In the genomic region with DNA sequence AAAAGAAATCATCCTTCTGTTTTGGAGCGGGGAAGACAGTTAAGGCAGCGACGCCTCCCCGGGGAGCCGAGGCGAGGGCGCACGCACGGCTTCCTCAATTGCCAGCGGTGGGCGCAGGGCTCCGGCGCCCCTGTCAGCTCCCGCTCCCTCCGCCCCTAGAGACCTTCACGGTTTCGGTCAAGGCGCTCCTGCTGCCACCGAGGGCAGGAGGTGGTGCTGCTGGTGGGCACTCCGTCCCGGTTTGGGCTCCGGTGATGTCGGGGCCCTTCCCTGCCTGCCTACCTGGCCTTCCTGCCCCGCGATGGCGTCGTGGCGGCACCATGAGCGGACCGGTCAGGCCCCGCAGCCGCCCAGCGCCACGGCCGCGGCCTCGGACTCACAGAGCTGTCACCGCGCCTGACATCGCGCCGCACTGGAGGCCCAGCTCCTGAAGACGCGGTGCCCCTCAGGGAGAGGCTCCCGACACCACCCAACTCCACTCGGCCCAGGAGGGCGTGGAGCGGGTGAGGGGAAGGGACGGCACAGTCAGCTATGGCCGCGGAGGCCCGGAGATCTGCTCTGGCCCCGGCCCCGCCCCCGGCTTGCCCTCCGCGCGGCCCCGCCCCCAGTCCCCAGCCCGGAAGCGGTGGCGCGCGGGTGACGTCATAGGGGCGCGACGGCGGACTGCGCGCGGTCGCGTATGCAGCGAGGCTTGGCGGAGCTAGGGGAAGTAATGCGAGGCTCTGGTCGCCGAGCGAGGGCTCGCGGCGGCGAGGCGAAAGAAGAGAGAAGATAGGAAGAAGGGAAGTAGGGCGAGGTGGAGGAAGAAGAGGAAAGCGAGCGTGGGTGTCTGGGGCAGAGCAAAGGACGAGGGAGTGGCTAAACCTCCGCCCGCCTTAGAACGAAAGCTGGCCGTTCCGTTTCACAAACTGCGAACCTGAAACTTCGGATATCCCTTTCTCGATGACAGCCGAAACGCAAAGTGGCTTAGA, we compare ENCODE assay signal across 8 cellular contexts. TPM values are rescaled to one million over a fixed set of nuclear protein-coding genes. Genes with fewer than 3 reads are reported as not detected.
DNase-seq lines count a peak whose midpoint lies in the region; ATAC-seq, FAIRE-seq and TF ChIP-seq lines count a peak whose summit lies in the region.

Gene SLC35F5 (minus strand): TSS at position 555 of the 971 bp plus-strand sequence. CDS start 233 bp downstream, at position 322.

- intact Hi-C loops in Right ventricle myocardium superior (cut with DNase I): loop anchor here (10.0 kb wide), 1 partner anchor 138 kb away; the partner anchor contains the start of gene ACTR3

- no peaks in the 10 kb centered on the region for H3K9me3 Mint-ChIP-seq in activated naive CD8-positive, alpha-beta T cell treated with anti-CD3 and anti-CD28 coated beads, Interleukin-2, amount 50 U/mL, for 24 hours

- H3K36me3 ChIP-seq in trophoblast cell (ENCODE audit: control insufficient read depth in 1 of 2, insufficient read depth in 2 of 2, low read length in 2 of 2) (peaks cover 0 to 2% of the 10 kb centered on the region in 2 experiments), tibial nerve (peaks cover 0 to 6% (median 0%) of the 10 kb centered on the region in 3 donors)

- H3K4ac ChIP-seq in trophoblast cell (ENCODE audit: low read depth, low read length): peak within 1 kb of the TSS; percentile 85

- peaks cover 9% of the 10 kb centered on the region for H3K36me3 Mint-ChIP-seq in activated naive CD8-positive, alpha-beta T cell treated with anti-CD3 and anti-CD28 coated beads, Interleukin-2, amount 50 U/mL, for 24 hours (ENCODE audit: low read depth)

- H4K8ac ChIP-seq in trophoblast cell (ENCODE audit: low read depth, low read length): peak within 1 kb of the TSS; percentile 97

- WGBS in trophoblast cell (ENCODE audit: extremely low coverage, insufficient coverage, insufficient read length): no CpG with 5 or more reads among the region's 99 CpGs
- WGBS in tibial nerve, 2 donors: 1 to 2% methylated on average over 63 to 98 of the region's 99 CpGs

- peak in 1 of 5 experiments; percentile 36 for TF ChIP-seq CTCF in tibial nerve (IDR thresholded peaks at IDR 0.05)

- H4K91ac ChIP-seq in trophoblast cell (ENCODE audit: low read depth, low read length): peak within 1 kb of the TSS; percentile 88

- peak within 1 kb of the TSS; percentile 97 for H3K14ac ChIP-seq in trophoblast cell (ENCODE audit: low read length)

- peak within 1 kb of the TSS; percentile 65 for H2AK5ac ChIP-seq in trophoblast cell (ENCODE audit: low read length)

- H3K4me3 ChIP-seq in trophoblast cell (ENCODE audit: low read depth, low read length) (peak within 1 kb of the TSS; percentile 98), tibial nerve (peak within 1 kb of the TSS; percentile 67 to 90 (median 86))

- peak within 1 kb of the TSS; percentile 96 for H3K18ac ChIP-seq in trophoblast cell (ENCODE audit: low read length)

- H2AFZ ChIP-seq in trophoblast cell (ENCODE audit: insufficient read depth, low read length, poor library complexity): peak within 1 kb of the TSS; percentile 98

- peak within 1 kb of the TSS; percentile 98 for H3K27ac Mint-ChIP-seq in activated naive CD8-positive, alpha-beta T cell treated with anti-CD3 and anti-CD28 coated beads, Interleukin-2, amount 50 U/mL, for 24 hours

- no peaks in the 10 kb centered on the region for H3K27me3 Mint-ChIP-seq in activated naive CD8-positive, alpha-beta T cell treated with anti-CD3 and anti-CD28 coated beads, Interleukin-2, amount 50 U/mL, for 24 hours

- H4K12ac ChIP-seq in trophoblast cell (ENCODE audit: low read depth, low read length): peak within 1 kb of the TSS; percentile 82

- H3K9me3 ChIP-seq in trophoblast cell (ENCODE audit: insufficient read depth, low read depth, low read length): no peaks in the 10 kb centered on the region
- H3K9me3 ChIP-seq in tibial nerve: no peaks in the 10 kb centered on the region

- H2BK12ac ChIP-seq in trophoblast cell (ENCODE audit: low read length): peak within 1 kb of the TSS; percentile 63

- H3K4me1 ChIP-seq in trophoblast cell (ENCODE audit: control insufficient read depth in 1 of 2, insufficient read depth in 2 of 2, low read length in 2 of 2) (no peaks in the 10 kb centered on the region), tibial nerve (peaks cover 0 to 28% (median 0%) of the 10 kb centered on the region in 4 donors)

- peaks cover 8% of the 10 kb centered on the region for H3K79me1 ChIP-seq in trophoblast cell (ENCODE audit: low read length)

- ATAC-seq in HG02840 (IDR thresholded peaks at IDR 0.05; ENCODE audit: low FRiP score, unreplicated experiment) (peak; percentile 96), Right ventricle myocardium superior (ENCODE audit: poor library complexity) (peak; percentile 99)
- peak; percentile 90 for ATAC-seq in activated naive CD8-positive, alpha-beta T cell treated with anti-CD3 and anti-CD28 coated beads, Interleukin-2, amount 50 U/mL, for 24 hours

- peak; percentile 96 for FAIRE-seq in GM12892 (lab: Jason Lieb, UNC)

- no peak within 1 kb of the TSS for H3K23ac ChIP-seq in trophoblast cell (ENCODE audit: low read length)

- peak; percentile 87 for TF ChIP-seq POLR2A in GM12892 (IDR thresholded peaks at IDR 0.05; ENCODE audit: low read depth, low read length)
- peak; percentile 72 to 89 for TF ChIP-seq POLR2A in tibial nerve (IDR thresholded peaks at IDR 0.05)

- H3K4me1 Mint-ChIP-seq in activated naive CD8-positive, alpha-beta T cell treated with anti-CD3 and anti-CD28 coated beads, Interleukin-2, amount 50 U/mL, for 24 hours: peaks cover 28% of the 10 kb centered on the region

- H3K4me3 Mint-ChIP-seq in activated naive CD8-positive, alpha-beta T cell treated with anti-CD3 and anti-CD28 coated beads, Interleukin-2, amount 50 U/mL, for 24 hours: peak within 1 kb of the TSS; percentile 90

- DNase-seq in GM12892 (ENCODE audit: insufficient read length): peak; percentile 63
- DNase-seq in NCI-H1436 (lab: John Stamatoyannopoulos, UW): peak; percentile 86
- DNase-seq in SW480 (ENCODE audit: low spot score): peak; percentile 93
- DNase-seq in activated naive CD8-positive, alpha-beta T cell treated with anti-CD3 and anti-CD28 coated beads, Interleukin-2, amount 50 U/mL, for 24 hours: peak; percentile 97
- peak; percentile 97 for DNase-seq in Right ventricle myocardium superior
- DNase-seq in trophoblast cell: peak; percentile 87 to 96
- DNase-seq in tibial nerve (ENCODE audit: low spot score in 2 of 2): peak; percentile 90

- H3K4me2 ChIP-seq in trophoblast cell (ENCODE audit: low read length): peak within 1 kb of the TSS; percentile 72

- H3K79me2 ChIP-seq in trophoblast cell (ENCODE audit: control insufficient read depth, insufficient read depth, low read length, poor library complexity): peaks cover 6% of the 10 kb centered on the region

- peak in 1 of 2 donors; percentile 97 for TF ChIP-seq EP300 in tibial nerve (IDR thresholded peaks at IDR 0.05)

- peak within 1 kb of the TSS; percentile 89 for H3K9ac ChIP-seq in trophoblast cell (ENCODE audit: low read length)

- H3K27me3 ChIP-seq in trophoblast cell (ENCODE audit: insufficient read depth, low read length) (no peaks in the 10 kb centered on the region), tibial nerve (no peaks in the 10 kb centered on the region)

- H3K27ac ChIP-seq in trophoblast cell (ENCODE audit: low read depth, low read length): peak within 1 kb of the TSS; percentile 80
- H3K27ac ChIP-seq in tibial nerve: peak within 1 kb of the TSS; percentile 75 to 96 (median 94)

- peak within 1 kb of the TSS; percentile 75 for H2BK5ac ChIP-seq in trophoblast cell (ENCODE audit: low read depth, low read length, poor library complexity)

- H2BK120ac ChIP-seq in trophoblast cell (ENCODE audit: insufficient read depth, low read length, poor library complexity): peak within 1 kb of the TSS; percentile 84

RNA-seq across cellular contexts. Expression of gene SLC35F5, which starts in this region (rescaled TPM):
- polyA plus RNA-seq in GM12892 (2012; ENCODE audit: missing spikeins): 21.8 TPM
- total RNA-seq in Right ventricle myocardium superior (51.3 TPM), tibial nerve (10 to 100 TPM; 55.5 to 72.2 (median 61.5) TPM)
- 26.0 and 28.2 TPM in 2 replicates for polyA plus RNA-seq in trophoblast cell (2013)

Comparison
In these comparisons a context has a peak if more than half of its experiments do, and no peak if none do; other contexts are left out.
1. Peak in every context shown above with its lines: DNase-seq, ATAC-seq, H3K4me3 ChIP-seq and H3K27ac ChIP-seq.